10 cellular contexts compared by ENCODE assay signal in genomic region chr6:39274471-39274870, GRCh38. TPM values are rescaled to one million over a fixed set of nuclear protein-coding genes. Genes with fewer than 3 reads are reported as not detected.
"Had no signal": no experiment of that assay in that cellular context is flagged by ENCODE, and none has a peak within 500 bp of the region (broad histone marks: within the 10 kb centered on the region; RNA-seq: fewer than 3 reads in every experiment).

No MANE protein-coding gene starts in this region.

- FAIRE-seq: HepG2, HTR-8/SVneo, K562 had no signal

- DNase-seq: IMR-90, KBM-7, KG1 had no signal

- ATAC-seq: HepG2, K562 had no signal

- H3K4me3 ChIP-seq: K562 had no signal

- H3K27ac ChIP-seq: HL-60 had no signal

RNA-seq across cellular contexts. Expression of gene KCNK17, which starts 39.7 kb away (rescaled TPM):
- total RNA-seq: HepG2, HT1080, IMR-90, K562 had no signal
- polyA plus RNA-seq: HepG2, IgD-negative memory B cell, IMR-90, K562 had no signal

RNA-seq across cellular contexts. Expression of gene KCNK5, which starts 45.2 kb away (rescaled TPM):
- total RNA-seq: HT1080, IMR-90 had no signal
- polyA plus RNA-seq: HepG2, IgD-negative memory B cell, IMR-90 had no signal

RNA-seq across cellular contexts. Expression of gene KCNK16, which starts 48.0 kb away (rescaled TPM):
- total RNA-seq: HepG2, HT-29, HT1080, IMR-90, K562 had no signal
- polyA plus RNA-seq: HepG2, IgD-negative memory B cell, IMR-90, K562 had no signal
